In the genomic region with DNA sequence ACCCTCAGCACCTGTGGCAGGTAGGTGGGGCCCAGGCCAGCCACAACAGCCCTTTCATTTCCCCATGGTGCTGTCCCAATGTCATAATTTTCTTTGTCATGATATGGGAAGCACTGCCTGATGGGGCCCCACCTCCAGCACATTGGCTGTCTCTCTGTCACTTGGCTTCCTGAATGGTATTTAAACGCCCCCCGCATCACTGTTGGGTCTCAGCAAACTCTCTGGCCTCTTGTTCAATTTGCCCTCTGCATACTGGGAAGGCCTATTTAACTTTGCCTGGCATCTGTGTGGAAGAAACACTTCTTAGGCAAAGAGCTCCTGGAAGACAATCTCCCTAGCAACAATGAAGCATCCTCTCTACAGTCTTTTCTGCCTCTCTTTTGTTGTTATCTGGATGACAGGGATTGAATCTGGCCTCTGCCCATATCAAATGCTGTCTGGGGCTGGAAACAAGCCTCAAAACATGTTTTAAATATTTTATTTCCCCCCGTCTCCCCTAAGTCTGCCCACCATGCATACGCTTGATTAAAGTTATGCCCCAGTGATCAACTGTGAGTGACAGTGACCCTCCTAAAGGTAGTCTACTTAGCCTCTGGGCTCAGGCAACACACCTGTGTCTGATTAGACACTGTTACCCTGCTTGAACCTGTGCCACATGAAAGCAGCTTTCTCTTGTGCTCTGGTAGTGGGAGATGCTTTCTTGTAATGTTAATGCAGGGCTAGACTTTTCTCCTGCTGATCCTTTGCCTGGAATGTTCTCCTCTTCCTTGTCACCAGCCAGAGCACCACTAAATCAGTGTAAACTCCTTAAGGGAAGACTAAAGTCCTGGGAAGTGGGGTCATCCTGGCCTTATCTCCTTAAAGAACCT, we compare ENCODE assay signal across 10 cellular contexts. TPM values are rescaled to one million over a fixed set of nuclear protein-coding genes. Genes with fewer than 3 reads are reported as not detected.
A peak's percentile ranks its signal among the peaks of the same experiment; 100 is the strongest.
DNase-seq lines count a peak whose midpoint lies in the region; ATAC-seq and TF ChIP-seq lines count a peak whose summit lies in the region.
"Had no signal": no experiment of that assay in that cellular context is flagged by ENCODE, and none has a peak within 500 bp of the region (broad histone marks: within the 10 kb centered on the region; RNA-seq: fewer than 3 reads in every experiment).

No MANE protein-coding gene starts in this region.

- H3K4me3 ChIP-seq in GM12865 (ENCODE audit: low read depth, low read length) = peak overlapping the region; percentile 31
- H3K4me3 ChIP-seq in NB4 (ENCODE audit: low read depth, low read length) = no peak overlapping the region
- H3K4me3 ChIP-seq in endodermal cell (ENCODE audit: low read length) = no peak overlapping the region
- H3K4me3 ChIP-seq: dorsolateral prefrontal cortex had no signal

- no peaks in the 10 kb centered on the region for H3K9me3 Mint-ChIP-seq in memory B cell
- H3K9me3 Mint-ChIP-seq in endodermal cell = peaks cover 6% of the 10 kb centered on the region

- H3K27me3 Mint-ChIP-seq in memory B cell (no peaks in the 10 kb centered on the region), endodermal cell (ENCODE audit: insufficient read depth) (peaks cover 53% of the 10 kb centered on the region)

- DNase-seq in GM12865 (ENCODE audit: low read depth) = no peak
- DNase-seq in NB4 (ENCODE audit: low read depth) = peak; percentile 38
- DNase-seq in memory B cell (ENCODE audit: low spot score in 2 of 2) = no peak
- no peak for DNase-seq in endodermal cell
- no peak for DNase-seq in islet precursor cell
- DNase-seq in DMS153 treated with DMSO at 0.1 percent for 48 hours (lab: John Stamatoyannopoulos, UW; ENCODE audit: unreplicated experiment) = no peak
- DNase-seq: dorsolateral prefrontal cortex had no signal

- peaks cover 9% of the 10 kb centered on the region for H3K36me3 Mint-ChIP-seq in memory B cell
- H3K36me3 Mint-ChIP-seq in endodermal cell (ENCODE audit: low read depth) = peaks cover 6% of the 10 kb centered on the region

- H3K27ac Mint-ChIP-seq in memory B cell = peak overlapping the region; percentile 92
- H3K27ac Mint-ChIP-seq in endodermal cell = no peak overlapping the region

- ATAC-seq in GM21515 (IDR thresholded peaks at IDR 0.05; ENCODE audit: unreplicated experiment) (peak; percentile 16), memory B cell (ENCODE audit: low read depth) (peak; percentile 16), GM21723 (IDR thresholded peaks at IDR 0.05; ENCODE audit: unreplicated experiment) (no peak)
- ATAC-seq: HCT116 had no signal

- peaks cover 5% of the 10 kb centered on the region for H3K27me3 ChIP-seq in endodermal cell (ENCODE audit: control insufficient read depth, insufficient read depth, low read length, poor library complexity, severe bottlenecking)
- H3K27me3 ChIP-seq: dorsolateral prefrontal cortex had no signal

- H3K27ac ChIP-seq in endodermal cell (ENCODE audit: low read depth, low read length) = no peak overlapping the region

- no peak overlapping the region for H3K9ac ChIP-seq in endodermal cell (ENCODE audit: extremely low read depth, low read length, poor library complexity, severe bottlenecking)

- no peaks in the 10 kb centered on the region for H3K9me3 ChIP-seq in endodermal cell (ENCODE audit: control insufficient read depth, low read length)

- no peaks in the 10 kb centered on the region for H3K4me1 ChIP-seq in endodermal cell (ENCODE audit: control insufficient read depth, insufficient read depth, low read length)

- TF ChIP-seq CTCF in GM12865 (IDR thresholded peaks at IDR 0.05; ENCODE audit: insufficient read depth, low read depth, low read length, missing control alignments) = no peak
- TF ChIP-seq CTCF in NB4 (IDR thresholded peaks at IDR 0.05; ENCODE audit: low read depth, low read length) = no peak
- TF ChIP-seq CTCF in endodermal cell (conservative IDR thresholded peaks at IDR 0.05) = no peak

- TF ChIP-seq POLR2A in NB4 (IDR thresholded peaks at IDR 0.05; ENCODE audit: extremely low read depth, insufficient read length) = no peak

- peaks cover 45% of the 10 kb centered on the region for H3K4me1 Mint-ChIP-seq in memory B cell
- H3K4me1 Mint-ChIP-seq in endodermal cell = peaks cover 28% of the 10 kb centered on the region

- 90 to 93% methylated on average over 4 of the region's 4 CpGs for WGBS in endodermal cell (ENCODE audit: insufficient coverage in 1 of 2, insufficient read length in 1 of 2), 2 experiments

- H3K4me3 Mint-ChIP-seq in memory B cell (peak overlapping the region; percentile 38), endodermal cell (no peak overlapping the region)

- H3K36me3 ChIP-seq in endodermal cell (ENCODE audit: control insufficient read depth, insufficient read depth, low read length) = peaks cover 5% of the 10 kb centered on the region

RNA-seq across cellular contexts. Expression of a gene that starts 35.0 kb away (rescaled TPM):
- 10 to 100 TPM; 26.4 to 30.2 TPM for total RNA-seq in endodermal cell
- 23.5 TPM for polyA plus RNA-seq in endodermal cell (2013, experiment 1 of 2)
- 26.2 TPM for polyA plus RNA-seq in endodermal cell (2013, experiment 2 of 2)
